In the genomic region with DNA sequence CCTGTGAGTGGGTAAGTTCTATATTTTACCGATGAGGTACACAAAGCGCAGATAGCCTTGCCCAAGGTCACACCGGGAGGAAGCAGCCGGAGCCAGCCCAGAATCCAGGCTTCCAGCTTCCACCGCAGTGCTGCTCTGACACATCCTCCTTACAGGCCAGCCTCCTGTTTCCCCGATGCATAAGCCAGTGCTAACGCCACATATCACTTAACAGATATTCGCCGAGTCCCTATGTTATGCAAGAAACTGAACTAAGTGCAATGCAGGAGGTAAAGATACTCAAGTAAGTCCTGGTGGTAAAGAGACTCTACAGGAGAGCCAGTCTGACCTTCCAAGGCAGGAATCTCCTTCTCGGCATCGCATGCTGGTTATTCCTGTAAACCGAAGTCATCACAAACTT, we compare ENCODE assay signal across 18 cellular contexts.
DNase-seq lines count a peak whose midpoint lies in the region; ATAC-seq, FAIRE-seq and TF ChIP-seq lines count a peak whose summit lies in the region.
"Had no signal": no experiment of that assay in that cellular context is flagged by ENCODE, and none has a peak within 500 bp of the region (broad histone marks: within the 10 kb centered on the region; RNA-seq: fewer than 3 reads in every experiment).

No MANE protein-coding gene starts in this region.

- DNase-seq in IMR-90 (peak; percentile 39), K562 (ENCODE audit: extremely low read depth in 1 of 4, low spot score in 3 of 4) (peak in 2 of 4 experiments; percentile 29 to 35), left cardiac atrium (peak; percentile 57), sciatic nerve (ENCODE audit: low spot score) (peak; percentile 42), DMS79 treated with DMSO at 0.1 percent for 48 hours (lab: John Stamatoyannopoulos, UW) (no peak), AG08396 (ENCODE audit: low spot score) (no peak)
- DNase-seq in T-helper 2 cell treated with Interferon-gamma antibody and Interleukin-4, amounts not matched to agents 5 μg/mL and 100 μg/mL, for 36 hours (ENCODE audit: low spot score) = no peak
- no peak for DNase-seq in activated CD4-positive, alpha-beta T cell treated with anti-CD3 and anti-CD28 coated beads, Interleukin-2, amount 10 ng/mL, durations not matched to agents 24 days and 14 days
- DNase-seq: activated CD4-positive, CD25-positive, alpha-beta regulatory T cell treated with anti-CD3 and anti-CD28 coated beads, Interleukin-2, amount 50 U/mL, for 72 hours; activated CD8-positive, alpha-beta memory T cell treated with anti-CD3 and anti-CD28 coated beads, Interleukin-2, amount 50 U/mL, for 48 hours; activated naive CD8-positive, alpha-beta T cell treated with anti-CD3 and anti-CD28 coated beads, Interleukin-2, amount 10 ng/mL, durations not matched to agents 7 days and 5 days; naive thymus-derived CD4-positive, alpha-beta T cell; NCI-H2107; NCI-H69; T-cell had no signal

- H4K5ac ChIP-seq in IMR-90 (ENCODE audit: low read depth, low read length) = no peak overlapping the region

- in situ Hi-C loops in IMR-90 (cut with MboI; ENCODE audit: low sequenced_read_pairs) (no loop called here), K562 (cut with MboI) (no loop called here)

- H3K36me3 ChIP-seq in IMR-90 (ENCODE audit: control insufficient read depth, insufficient read depth, low read length) (no peaks in the 10 kb centered on the region), K562 (ENCODE audit: control insufficient read depth, insufficient read depth, low read length) (no peaks in the 10 kb centered on the region)
- H3K36me3 ChIP-seq: upper lobe of left lung had no signal

- no peaks in the 10 kb centered on the region for H3K9me3 Mint-ChIP-seq in T-helper 2 cell treated with Interferon-gamma antibody and Interleukin-4, amounts not matched to agents 5 μg/mL and 100 μg/mL, for 36 hours
- peaks cover 7% of the 10 kb centered on the region for H3K9me3 Mint-ChIP-seq in activated CD4-positive, alpha-beta T cell treated with anti-CD3 and anti-CD28 coated beads, Interleukin-2, amount 10 ng/mL, durations not matched to agents 24 days and 14 days
- H3K9me3 Mint-ChIP-seq: stimulated activated memory B cell treated with anti-CD40 and anti-IgM and Interleukin-4, amounts not matched to agents 10 μg/mL and 1 μg/mL and 100 μg/mL, for 72 hours had no signal

- H3K9me3 ChIP-seq in IMR-90 (ENCODE audit: control insufficient read depth, insufficient read depth, low read length) = no peaks in the 10 kb centered on the region
- no peaks in the 10 kb centered on the region for H3K9me3 ChIP-seq in K562 (replicated peaks; ENCODE audit: control insufficient read depth, insufficient read depth, low read depth, low read length)
- H3K9me3 ChIP-seq: upper lobe of left lung had no signal

- POLR2A ChIA-PET in IMR-90 (lab: Charles Lee; ENCODE audit: unreplicated experiment) = no interaction called here
- POLR2A ChIA-PET in K562 (lab: Yijun Ruan, JAX) = interaction anchor here (0.7 to 0.9 kb wide), 3 partner anchors 13 to 46 kb away, joined by 3 read pairs; no protein-coding TSS in a partner anchor

- H4K20me1 ChIP-seq in IMR-90 (ENCODE audit: insufficient read depth, low read length) (no peaks in the 10 kb centered on the region), K562 (replicated peaks; ENCODE audit: control insufficient read depth, insufficient read depth, low read length) (no peaks in the 10 kb centered on the region)

- H3K18ac ChIP-seq in IMR-90 (ENCODE audit: low read depth, low read length) = no peak overlapping the region

- dilution Hi-C loops in IMR-90 (cut with HindIII; ENCODE audit: low sequenced_read_pairs, unreplicated experiment) = no loop called here

- no peak for TF ChIP-seq EP300 in K562 (IDR thresholded peaks at IDR 0.05; ENCODE audit: low read length)

- intact Hi-C loops in IMR-90 (cut with micrococcal nuclease) (no loop called here), K562 (cut with micrococcal nuclease) (no loop called here), left cardiac atrium (cut with DNase I) (no loop called here), sciatic nerve (cut with DNase I) (no loop called here)
- intact Hi-C loops in activated CD4-positive, alpha-beta T cell treated with anti-CD3 and anti-CD28 coated beads, Interleukin-2, amount 10 ng/mL, durations not matched to agents 24 days and 14 days (cut with micrococcal nuclease) = loop anchor here (10.0 kb wide), 1 partner anchor 205 kb away; no protein-coding TSS in a partner anchor

- H4K8ac ChIP-seq in IMR-90 (ENCODE audit: low read depth in 2 of 2, low read length in 2 of 2) = no peak overlapping the region

- H3K79me1 ChIP-seq in IMR-90 (ENCODE audit: low read depth in 1 of 2, low read length in 2 of 2) = no peaks in the 10 kb centered on the region

- no peak overlapping the region for H3K4me3 Mint-ChIP-seq in T-helper 2 cell treated with Interferon-gamma antibody and Interleukin-4, amounts not matched to agents 5 μg/mL and 100 μg/mL, for 36 hours
- H3K4me3 Mint-ChIP-seq in activated CD4-positive, alpha-beta T cell treated with anti-CD3 and anti-CD28 coated beads, Interleukin-2, amount 10 ng/mL, durations not matched to agents 24 days and 14 days = no peak overlapping the region
- H3K4me3 Mint-ChIP-seq: activated naive CD8-positive, alpha-beta T cell treated with anti-CD3 and anti-CD28 coated beads, Interleukin-2, amount 10 ng/mL, durations not matched to agents 7 days and 5 days; naive thymus-derived CD4-positive, alpha-beta T cell; stimulated activated memory B cell treated with anti-CD40 and anti-IgM and Interleukin-4, amounts not matched to agents 10 μg/mL and 1 μg/mL and 100 μg/mL, for 72 hours; T-cell had no signal

- no peak overlapping the region for H3K23ac ChIP-seq in IMR-90 (ENCODE audit: low read depth, low read length)

- H2BK20ac ChIP-seq in IMR-90 (ENCODE audit: low read depth, low read length) = no peak overlapping the region

- H3K4ac ChIP-seq in IMR-90 (ENCODE audit: low read depth, low read length) = no peak overlapping the region

- H3K27me3 ChIP-seq in IMR-90 (ENCODE audit: control insufficient read depth, insufficient read depth, low read length) = peaks cover 3% of the 10 kb centered on the region
- H3K27me3 ChIP-seq in K562 (ENCODE audit: control insufficient read depth in 2 of 2, insufficient read depth in 2 of 2, low read length in 2 of 2) = no peaks in the 10 kb centered on the region
- H3K27me3 ChIP-seq: upper lobe of left lung had no signal

- no TSS peak for BruUV-seq in IMR-90 (replicated peaks; lab: Mats Ljungman, UMichigan)
- no TSS peak for BruUV-seq in K562 (replicated peaks; lab: Mats Ljungman, UMichigan)

- TF ChIP-seq POLR2A in IMR-90 (IDR thresholded peaks at IDR 0.05; ENCODE audit: low read depth, low read length) (no peak), K562 (conservative IDR thresholded peaks at IDR 0.05) (no peak)

- H2AK5ac ChIP-seq in IMR-90 (ENCODE audit: low read depth, low read length) = no peak overlapping the region

- no peaks in the 10 kb centered on the region for H3K27me3 Mint-ChIP-seq in T-helper 2 cell treated with Interferon-gamma antibody and Interleukin-4, amounts not matched to agents 5 μg/mL and 100 μg/mL, for 36 hours (ENCODE audit: low read depth)
- peaks cover 12% of the 10 kb centered on the region for H3K27me3 Mint-ChIP-seq in activated CD4-positive, alpha-beta T cell treated with anti-CD3 and anti-CD28 coated beads, Interleukin-2, amount 10 ng/mL, durations not matched to agents 24 days and 14 days
- H3K27me3 Mint-ChIP-seq: activated naive CD8-positive, alpha-beta T cell treated with anti-CD3 and anti-CD28 coated beads, Interleukin-2, amount 10 ng/mL, durations not matched to agents 7 days and 5 days; T-cell had no signal

- H2AK9ac ChIP-seq in IMR-90 (replicated peaks; ENCODE audit: low read depth, low read length, poor library complexity) = no peak overlapping the region

- no peak overlapping the region for H4K91ac ChIP-seq in IMR-90 (ENCODE audit: insufficient read depth, low read depth, low read length)

- H3K56ac ChIP-seq in IMR-90 (ENCODE audit: extremely low read depth, insufficient read depth, low read length) = no peak overlapping the region

- WGBS in IMR-90 (ENCODE audit: extremely low coverage in 2 of 2, insufficient read length in 1 of 2), 2 experiments = no CpG with 5 or more reads among the region's 12 CpGs
- WGBS in K562 (ENCODE audit: insufficient coverage, low coverage, missing lambda C conversion rate) = 30% methylated on average over 12 of the region's 12 CpGs

- H3K4me1 Mint-ChIP-seq in T-helper 2 cell treated with Interferon-gamma antibody and Interleukin-4, amounts not matched to agents 5 μg/mL and 100 μg/mL, for 36 hours (ENCODE audit: low read depth) = peaks cover 39% of the 10 kb centered on the region
- peaks cover 50% of the 10 kb centered on the region for H3K4me1 Mint-ChIP-seq in activated CD4-positive, alpha-beta T cell treated with anti-CD3 and anti-CD28 coated beads, Interleukin-2, amount 10 ng/mL, durations not matched to agents 24 days and 14 days

- TF ChIP-seq RAD21 in IMR-90 (IDR thresholded peaks at IDR 0.05; ENCODE audit: low read length) = no peak
- TF ChIP-seq RAD21 in K562 (CRISPR knock-in tag; conservative IDR thresholded peaks at IDR 0.05 in 1 of 2, IDR thresholded peaks at IDR 0.05 in 1 of 2) = no peak

- no peaks in the 10 kb centered on the region for H3K36me3 Mint-ChIP-seq in T-helper 2 cell treated with Interferon-gamma antibody and Interleukin-4, amounts not matched to agents 5 μg/mL and 100 μg/mL, for 36 hours (ENCODE audit: low read depth)
- H3K36me3 Mint-ChIP-seq in activated CD4-positive, alpha-beta T cell treated with anti-CD3 and anti-CD28 coated beads, Interleukin-2, amount 10 ng/mL, durations not matched to agents 24 days and 14 days (ENCODE audit: low read depth) = peaks cover 4% of the 10 kb centered on the region
- H3K36me3 Mint-ChIP-seq: stimulated activated memory B cell treated with anti-CD40 and anti-IgM and Interleukin-4, amounts not matched to agents 10 μg/mL and 1 μg/mL and 100 μg/mL, for 72 hours; T-cell had no signal

- ATAC-seq in IMR-90 (ENCODE audit: low read depth) (peak; percentile 42; the same call in 1 of the 2 replicates), K562 (peak; percentile 66), left cardiac atrium (peak; percentile 53 to 58), sciatic nerve (peak; percentile 37)
- ATAC-seq: naive thymus-derived CD4-positive, alpha-beta T cell; stimulated activated memory B cell treated with anti-CD40 and anti-IgM and Interleukin-4, amounts not matched to agents 10 μg/mL and 1 μg/mL and 100 μg/mL, for 72 hours; T-cell had no signal

- no peak overlapping the region for H3K27ac Mint-ChIP-seq in T-helper 2 cell treated with Interferon-gamma antibody and Interleukin-4, amounts not matched to agents 5 μg/mL and 100 μg/mL, for 36 hours
- no peak overlapping the region for H3K27ac Mint-ChIP-seq in activated CD4-positive, alpha-beta T cell treated with anti-CD3 and anti-CD28 coated beads, Interleukin-2, amount 10 ng/mL, durations not matched to agents 24 days and 14 days
- H3K27ac Mint-ChIP-seq: activated naive CD8-positive, alpha-beta T cell treated with anti-CD3 and anti-CD28 coated beads, Interleukin-2, amount 10 ng/mL, durations not matched to agents 7 days and 5 days; stimulated activated memory B cell treated with anti-CD40 and anti-IgM and Interleukin-4, amounts not matched to agents 10 μg/mL and 1 μg/mL and 100 μg/mL, for 72 hours had no signal

- CTCF ChIA-PET in IMR-90 (lab: Yijun Ruan, JAX) = no interaction called here
- CTCF ChIA-PET in K562 (lab: Yijun Ruan, JAX; ENCODE audit: low intra/inter-chr PET ratio) = no interaction called here

- H2AFZ ChIP-seq in IMR-90 (replicated peaks; ENCODE audit: low read length, poor library complexity) (no peak overlapping the region), K562 (ENCODE audit: low read depth, low read length) (peak overlapping the region; percentile 86)

- H3K4me1 ChIP-seq in IMR-90 (ENCODE audit: control insufficient read depth, insufficient read depth, low read length) = peaks cover 7% of the 10 kb centered on the region
- peaks cover 23 to 29% of the 10 kb centered on the region in 2 experiments; a peak in 4 of 5 replicates for H3K4me1 ChIP-seq in K562 (replicated peaks in 1 of 2; ENCODE audit: control insufficient read depth in 2 of 2, insufficient read depth in 2 of 2, low read length in 2 of 2)

- no peaks in the 10 kb centered on the region for H3K79me2 ChIP-seq in K562 (ENCODE audit: control insufficient read depth, insufficient read depth, low read length)

- TF ChIP-seq CTCF in IMR-90 (conservative IDR thresholded peaks at IDR 0.05; ENCODE audit: low read depth, low read length) (no peak), K562 (IDR thresholded peaks at IDR 0.05 in 2 of 3, conservative IDR thresholded peaks at IDR 0.05 in 1 of 3; ENCODE audit: insufficient read depth in 2 of 3, low read depth in 1 of 3, low read length in 3 of 3) (no peak)

- H2BK15ac ChIP-seq in IMR-90 (ENCODE audit: low read depth, low read length) = no peak overlapping the region

- H2BK5ac ChIP-seq in IMR-90 (ENCODE audit: low read depth, low read length, poor library complexity, severe bottlenecking) = no peak overlapping the region

- H3K27ac ChIP-seq in IMR-90 (ENCODE audit: insufficient read depth, low read length) (no peak overlapping the region), K562 (ENCODE audit: extremely low read depth, low read depth, low read length) (peak overlapping the region; percentile 9; the same call in 1 of the 3 replicates)
- H3K27ac ChIP-seq: upper lobe of left lung had no signal

- H2BK120ac ChIP-seq in IMR-90 (ENCODE audit: low read depth, low read length) = no peak overlapping the region

- no peaks in the 10 kb centered on the region for H3K9me1 ChIP-seq in IMR-90 (ENCODE audit: insufficient read depth, low read length)
- no peaks in the 10 kb centered on the region for H3K9me1 ChIP-seq in K562 (ENCODE audit: control insufficient read depth, insufficient read depth, low read length)

- H3K4me3 ChIP-seq in IMR-90 (ENCODE audit: insufficient read depth, low read depth, low read length) (no peak overlapping the region), K562 (no peak overlapping the region)
- H3K4me3 ChIP-seq: upper lobe of left lung had no signal

- H3K14ac ChIP-seq in IMR-90 (replicated peaks; ENCODE audit: low read depth, low read length) = no peak overlapping the region

- no peak for FAIRE-seq in K562 (lab: Jason Lieb, UNC)
- FAIRE-seq: GM18507 had no signal

- no peak overlapping the region for H3K9ac ChIP-seq in IMR-90 (ENCODE audit: low read depth, low read length)
- peak overlapping the region in 1 of 2 experiments; percentile 75; a peak in 1 of 4 replicates for H3K9ac ChIP-seq in K562 (ENCODE audit: insufficient read depth in 1 of 2, low read depth in 2 of 2, low read length in 2 of 2)

- H3K4me2 ChIP-seq in IMR-90 (ENCODE audit: low read depth, low read length) = no peak overlapping the region
- peak overlapping the region; percentile 68 for H3K4me2 ChIP-seq in K562 (ENCODE audit: insufficient read depth, low read length)

Comparison
In these comparisons a context has a peak if more than half of its experiments do, and no peak if none do; other contexts are left out.
1. DNase-seq: peak in IMR-90 (single experiment), left cardiac atrium (single experiment) and sciatic nerve (single experiment); none in DMS79 treated with DMSO at 0.1 percent for 48 hours (single experiment), T-helper 2 cell treated with Interferon-gamma antibody and Interleukin-4, amounts not matched to agents 5 μg/mL and 100 μg/mL, for 36 hours (single experiment), AG08396 (single experiment) and activated CD4-positive, alpha-beta T cell treated with anti-CD3 and anti-CD28 coated beads, Interleukin-2, amount 10 ng/mL, durations not matched to agents 24 days and 14 days (single experiment).
2. Peak in every context shown above with its lines, with median percentiles within 50 percentile points of each other: ATAC-seq.